In genomic region chr21:26797878-26798456, GRCh38 we compare ENCODE assay signal across 21 cellular contexts. TPM values are rescaled to one million over a fixed set of nuclear protein-coding genes. Genes with fewer than 3 reads are reported as not detected.
DNase-seq lines count a peak whose midpoint lies in the region; ATAC-seq and TF ChIP-seq lines count a peak whose summit lies in the region.
"Had no signal": no experiment of that assay in that cellular context is flagged by ENCODE, and none has a peak within 500 bp of the region (broad histone marks: within the 10 kb centered on the region; RNA-seq: fewer than 3 reads in every experiment).

No MANE protein-coding gene starts in this region.

- H3K4me1 ChIP-seq in left ventricle myocardium inferior = peaks cover 39% of the 10 kb centered on the region
- peaks cover 73% of the 10 kb centered on the region for H3K4me1 ChIP-seq in SJCRH30
- peaks cover 7 to 11% of the 10 kb centered on the region in 2 donors for H3K4me1 ChIP-seq in uterus
- H3K4me1 ChIP-seq: A549, Caco-2 had no signal

- no peak overlapping the region for H3K4me3 Mint-ChIP-seq in mesothelial cell of epicardium
- H3K4me3 Mint-ChIP-seq: CD4-positive, alpha-beta T cell; H9; IgD-negative memory B cell had no signal

- no peaks in the 10 kb centered on the region for H3K27me3 ChIP-seq in left ventricle myocardium inferior (ENCODE audit: low read depth)
- H3K27me3 ChIP-seq in SJCRH30 = no peaks in the 10 kb centered on the region
- H3K27me3 ChIP-seq in uterus = no peaks in the 10 kb centered on the region

- H3K27ac ChIP-seq in left ventricle myocardium inferior (replicated peaks) = peak overlapping the region; percentile 74
- peak overlapping the region; percentile 93 for H3K27ac ChIP-seq in SJCRH30
- peak overlapping the region; percentile 89 to 93 for H3K27ac ChIP-seq in uterus
- H3K27ac ChIP-seq: A549, C4-2B, HL-60 had no signal

- no peak for TF ChIP-seq POLR2A in uterus (IDR thresholded peaks at IDR 0.05)

- DNase-seq in left ventricle myocardium inferior (no peak), left ventricle myocardium superior (no peak), SJCRH30 (no peak), mesothelial cell of epicardium (ENCODE audit: low spot score in 2 of 2, unreplicated experiment in 2 of 2) (no peak), uterus (no peak), NCI-H1417 (lab: John Stamatoyannopoulos, UW) (no peak), left lobe of liver (ENCODE audit: low spot score) (no peak)
- DNase-seq: AML-193; Caco-2; CD4-positive, alpha-beta T cell; DMS153; DMS79; GF-D8; H9 had no signal

- H3K27ac Mint-ChIP-seq in mesothelial cell of epicardium = peak overlapping the region; percentile 14
- H3K27ac Mint-ChIP-seq: CD4-positive, alpha-beta T cell; H9; IgD-negative memory B cell had no signal

- H3K4me3 ChIP-seq in left ventricle myocardium inferior (no peak overlapping the region), SJCRH30 (no peak overlapping the region), uterus (no peak overlapping the region)
- H3K4me3 ChIP-seq: A549, GM12878 had no signal

- H3K36me3 Mint-ChIP-seq in mesothelial cell of epicardium = no peaks in the 10 kb centered on the region
- H3K36me3 Mint-ChIP-seq: IgD-negative memory B cell had no signal

- no peaks in the 10 kb centered on the region for H3K27me3 Mint-ChIP-seq in mesothelial cell of epicardium (ENCODE audit: low read depth)

- ATAC-seq in left ventricle myocardium superior (no peak), left lobe of liver (no peak), HG03571 (IDR thresholded peaks at IDR 0.05; ENCODE audit: unreplicated experiment) (no peak)
- ATAC-seq: A549, GM12878 had no signal

- TF ChIP-seq CTCF in left ventricle myocardium inferior (IDR thresholded peaks at IDR 0.05; ENCODE audit: borderline replicate concordance) (no peak), mesothelial cell of epicardium (IDR thresholded peaks at IDR 0.05; ENCODE audit: unreplicated experiment) (no peak), uterus (IDR thresholded peaks at IDR 0.05) (no peak)

- no peaks in the 10 kb centered on the region for H3K36me3 ChIP-seq in left ventricle myocardium inferior
- H3K36me3 ChIP-seq in SJCRH30 = no peaks in the 10 kb centered on the region
- H3K36me3 ChIP-seq in uterus = no peaks in the 10 kb centered on the region

- H3K9me3 Mint-ChIP-seq in mesothelial cell of epicardium = peaks cover 8% of the 10 kb centered on the region
- H3K9me3 Mint-ChIP-seq: CD4-positive, alpha-beta T cell; H9 had no signal

- H3K4me1 Mint-ChIP-seq in mesothelial cell of epicardium = peaks cover 77% of the 10 kb centered on the region
- H3K4me1 Mint-ChIP-seq: IgD-negative memory B cell had no signal

- intact Hi-C loops in left ventricle myocardium inferior (cut with micrococcal nuclease) (no loop called here), left ventricle myocardium superior (cut with micrococcal nuclease) (no loop called here), uterus (cut with DNase I; ENCODE audit: low total_unique reads) (no loop called here)

- no peaks in the 10 kb centered on the region for H3K9me3 ChIP-seq in left ventricle myocardium inferior (replicated peaks)
- peaks cover 5% of the 10 kb centered on the region; the same call in 1 of the 2 replicates for H3K9me3 ChIP-seq in SJCRH30 (replicated peaks)
- no peaks in the 10 kb centered on the region for H3K9me3 ChIP-seq in uterus
- H3K9me3 ChIP-seq: A549 had no signal

RNA-seq across cellular contexts. Expression of gene ADAMTS1, which starts 47.2 kb away (rescaled TPM):
- total RNA-seq in left ventricle myocardium inferior (56.7 TPM), left ventricle myocardium superior (41.8 TPM), mesothelial cell of epicardium (67.8 to 77.6 TPM (median 72.7 TPM) in 3 replicates), uterus (100 to 1,000 TPM in 3 of 4 donors, 10 to 100 TPM in 1; 96.8 to 210 (median 164) TPM), left lobe of liver (3.3 TPM)
- 188 and 220 TPM in 2 replicates for total RNA-seq in SJCRH30 (2014; rRNA removed; shearing (Covaris generic))
- total RNA-seq: Caco-2, HT1080 had no signal
